8 cellular contexts compared by ENCODE assay signal in the genomic region with DNA sequence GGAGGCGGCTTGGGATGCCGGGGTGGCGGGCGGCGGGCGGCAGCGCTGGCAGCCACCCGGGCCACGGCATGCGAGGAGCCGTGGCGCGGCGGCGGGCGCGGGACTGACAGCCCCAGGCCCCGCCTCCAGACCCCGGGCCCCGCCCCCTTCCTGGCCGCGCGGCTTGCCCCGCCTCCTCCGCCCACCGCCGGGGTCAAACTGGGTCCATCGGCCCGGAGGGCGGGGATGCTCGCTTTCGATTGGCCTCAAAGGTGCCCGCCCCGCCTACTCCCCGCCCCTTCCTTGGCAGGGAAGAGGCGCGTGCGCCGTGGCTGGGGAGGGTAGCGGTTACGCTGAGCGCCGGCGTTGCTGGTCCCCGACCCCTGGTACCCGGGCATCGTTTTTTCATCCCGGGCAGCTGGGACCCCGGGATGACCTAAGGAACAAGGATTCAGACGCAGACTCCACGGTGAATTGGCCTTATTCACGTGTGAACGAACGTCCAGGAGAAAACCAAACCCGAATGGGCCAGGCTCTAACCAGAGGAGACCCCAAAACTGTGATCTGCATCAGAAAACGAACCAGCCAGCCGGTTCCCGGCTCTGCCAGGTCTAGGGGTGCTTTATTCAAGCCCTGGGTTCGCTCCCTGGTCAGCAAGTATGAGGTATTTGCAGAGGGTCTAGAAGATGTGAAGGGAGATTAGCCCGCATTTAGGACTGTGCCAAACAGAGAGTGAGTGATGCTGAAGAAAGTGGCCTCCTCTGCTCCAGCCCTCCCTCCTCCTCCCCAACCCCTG.
DNase-seq lines count a peak whose midpoint lies in the region; ATAC-seq and TF ChIP-seq lines count a peak whose summit lies in the region.

No MANE protein-coding gene starts in this region.

- DNase-seq in AG09319 (ENCODE audit: extremely low read depth, low read depth) (peak; percentile 72), NCI-H2227 (lab: John Stamatoyannopoulos, UW; ENCODE audit: unreplicated experiment) (peak; percentile 96), islet precursor cell (peak; percentile 96)
- DNase-seq in activated CD4-positive, CD25-positive, alpha-beta regulatory T cell (lab: John Stamatoyannopoulos, UW) = peak; percentile 96 to 98 (median 96)
- DNase-seq in central memory CD8-positive, alpha-beta T cell (ENCODE audit: low spot score in 2 of 2) = peak; percentile 91 to 93
- DNase-seq in stimulated activated CD4-positive, alpha-beta T cell treated with anti-CD3 and anti-CD28 coated beads, Interleukin-12 subunit alpha, Interleukin-12 subunit beta, amount 100 ng/mL, for 24 hours (ENCODE audit: low read depth in 2 of 2) = peak; percentile 97 to 99

- TF ChIP-seq CTCF in AG09319 (IDR thresholded peaks at IDR 0.05; ENCODE audit: low read depth, low read length) = no peak

- H3K9me3 Mint-ChIP-seq in central memory CD8-positive, alpha-beta T cell = no peaks in the 10 kb centered on the region

- H3K36me3 Mint-ChIP-seq in central memory CD8-positive, alpha-beta T cell (ENCODE audit: insufficient read depth) = peaks cover 3% of the 10 kb centered on the region

- no peaks in the 10 kb centered on the region for H3K27me3 Mint-ChIP-seq in central memory CD8-positive, alpha-beta T cell

- peak overlapping the region; percentile 85 for H3K4me3 Mint-ChIP-seq in central memory CD8-positive, alpha-beta T cell

- no peak overlapping the region for H3K27ac Mint-ChIP-seq in central memory CD8-positive, alpha-beta T cell (ENCODE audit: low read depth)

- peaks cover 25% of the 10 kb centered on the region for H3K4me1 Mint-ChIP-seq in central memory CD8-positive, alpha-beta T cell

- peak; percentile 91 for ATAC-seq in GM19025 (IDR thresholded peaks at IDR 0.05; ENCODE audit: low read depth, unreplicated experiment)
- peak; percentile 82 for ATAC-seq in HG03196 (IDR thresholded peaks at IDR 0.05; ENCODE audit: unreplicated experiment)
- ATAC-seq in central memory CD8-positive, alpha-beta T cell (replicated peaks; ENCODE audit: extremely low read depth, poor library complexity, severe bottlenecking) = peak; percentile 94

Comparison
In these comparisons a context has a peak if more than half of its experiments do, and no peak if none do; other contexts are left out.
1. Peak in every context shown above with its lines: DNase-seq and ATAC-seq.